Comparison of ENCODE assay signal across 26 cellular contexts in the genomic region with DNA sequence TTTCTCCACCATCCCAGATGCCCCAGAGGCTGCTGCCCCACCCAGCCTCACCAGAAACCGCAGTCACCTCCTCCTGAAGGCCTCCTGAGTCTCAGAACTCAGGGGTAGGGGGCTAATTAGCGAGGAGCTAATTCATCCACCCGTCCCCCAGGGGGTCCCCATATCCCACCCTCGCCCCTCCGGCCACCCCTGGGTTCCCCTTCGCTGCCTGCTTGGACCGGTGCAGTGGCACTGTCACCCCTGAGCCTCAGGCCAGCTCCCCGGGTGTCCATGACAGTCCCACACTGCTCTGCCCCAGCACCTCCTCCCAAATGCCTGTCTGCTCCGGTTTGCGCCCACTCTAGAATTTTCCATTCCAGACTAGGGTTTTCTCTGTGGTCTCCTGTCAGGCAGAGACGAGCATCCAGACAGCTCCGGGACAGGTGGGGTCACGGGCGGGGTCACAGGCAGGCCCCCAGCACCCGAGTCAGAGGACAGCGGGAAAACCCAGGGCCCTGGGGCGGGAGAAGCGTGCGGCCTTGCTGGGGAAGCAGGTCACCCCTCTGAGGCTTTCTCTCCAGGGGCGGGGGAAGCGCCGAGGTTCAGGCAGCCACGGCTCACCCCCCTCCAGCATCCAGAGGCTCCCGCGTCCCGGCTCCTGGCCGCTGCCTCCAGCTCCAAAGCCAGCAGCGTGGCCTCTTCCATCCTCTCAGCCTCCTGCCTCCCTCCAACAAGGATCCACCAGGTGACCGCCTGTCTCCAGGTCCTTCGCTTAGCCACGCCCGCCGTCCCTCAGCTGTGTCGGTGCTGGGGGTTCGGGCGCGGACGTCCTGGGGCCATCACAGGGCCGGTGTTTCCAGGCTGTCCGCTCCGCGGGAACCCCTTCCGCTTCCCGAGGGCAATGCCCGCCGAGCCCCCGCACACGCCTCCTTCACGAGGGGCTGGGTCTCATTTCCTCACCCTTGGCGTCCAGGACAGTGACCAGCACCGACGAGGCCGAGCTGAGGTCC. TPM values are rescaled to one million over a fixed set of nuclear protein-coding genes. Genes with fewer than 3 reads are reported as not detected.
DNase-seq lines count a peak whose midpoint lies in the region; ATAC-seq, FAIRE-seq and TF ChIP-seq lines count a peak whose summit lies in the region.
"Had no signal": no experiment of that assay in that cellular context is flagged by ENCODE, and none has a peak within 500 bp of the region (broad histone marks: within the 10 kb centered on the region; RNA-seq: fewer than 3 reads in every experiment).

No MANE protein-coding gene starts in this region.

- H3K36me3 Mint-ChIP-seq in activated naive CD8-positive, alpha-beta T cell treated with anti-CD3 and anti-CD28 coated beads, Interleukin-2, amount 50 U/mL, for 24 hours (ENCODE audit: low read depth): no peaks in the 10 kb centered on the region
- H3K36me3 Mint-ChIP-seq: activated naive CD4-positive, alpha-beta T cell treated with anti-CD3 and anti-CD28 coated beads, Interleukin-2, amount 50 U/mL, for 24 hours had no signal

- H3K4me3 Mint-ChIP-seq in activated naive CD8-positive, alpha-beta T cell treated with anti-CD3 and anti-CD28 coated beads, Interleukin-2, amount 50 U/mL, for 24 hours: no peak overlapping the region
- H3K4me3 Mint-ChIP-seq: activated naive CD4-positive, alpha-beta T cell treated with anti-CD3 and anti-CD28 coated beads, Interleukin-2, amount 50 U/mL, for 24 hours; activated T-cell treated with anti-CD3 and anti-CD28 coated beads, Interleukin-2, amount 50 U/mL, for 72 hours had no signal

- 86 to 88% methylated on average over 53 of the region's 53 CpGs for WGBS in heart right ventricle, 2 donors
- 85% methylated on average over 53 of the region's 53 CpGs for WGBS in right cardiac atrium

- ATAC-seq in heart right ventricle (peak in 1 of 8 donors; percentile 3), right cardiac atrium (no peak), RWPE2 (ENCODE audit: low read depth) (no peak), thoracic aorta (ENCODE audit: insufficient number of reproducible peaks, low FRiP score, low read depth) (no peak)
- ATAC-seq in activated naive CD8-positive, alpha-beta T cell treated with anti-CD3 and anti-CD28 coated beads, Interleukin-2, amount 50 U/mL, for 24 hours: no peak
- ATAC-seq: gastroesophageal sphincter had no signal

- H3K27ac ChIP-seq in heart right ventricle: peak overlapping the region in 2 of 10 donors; percentile 50 to 56
- no peak overlapping the region for H3K27ac ChIP-seq in right cardiac atrium (ENCODE audit: low read length)
- no peak overlapping the region for H3K27ac ChIP-seq in RWPE2 (ENCODE audit: poor library complexity, severe bottlenecking)
- H3K27ac ChIP-seq in kidney (ENCODE audit: low read depth in 2 of 2, low read length in 2 of 2): no peak overlapping the region
- no peak overlapping the region for H3K27ac ChIP-seq in thoracic aorta
- H3K27ac ChIP-seq: C4-2B, gastroesophageal sphincter, prostate gland had no signal

- H3K9me3 ChIP-seq in heart right ventricle (no peaks in the 10 kb centered on the region), right cardiac atrium (ENCODE audit: control insufficient read depth, low read length) (no peaks in the 10 kb centered on the region), RWPE2 (ENCODE audit: severe bottlenecking) (no peaks in the 10 kb centered on the region), kidney (ENCODE audit: control insufficient read depth in 1 of 2, low read length in 2 of 2) (no peaks in the 10 kb centered on the region), thoracic aorta (no peaks in the 10 kb centered on the region)
- H3K9me3 ChIP-seq: gastroesophageal sphincter, prostate gland had no signal

- H3K4me3 ChIP-seq in heart right ventricle (peak overlapping the region in 7 of 10 donors; percentile 5 to 49 (median 22)), right cardiac atrium (ENCODE audit: low read length) (no peak overlapping the region), RWPE2 (ENCODE audit: severe bottlenecking) (no peak overlapping the region), kidney (ENCODE audit: low read length in 2 of 2) (no peak overlapping the region), thoracic aorta (peak overlapping the region; percentile 7)
- H3K4me3 ChIP-seq: prostate gland had no signal

- no peaks in the 10 kb centered on the region for H3K27me3 Mint-ChIP-seq in activated naive CD8-positive, alpha-beta T cell treated with anti-CD3 and anti-CD28 coated beads, Interleukin-2, amount 50 U/mL, for 24 hours
- H3K27me3 Mint-ChIP-seq: activated naive CD4-positive, alpha-beta T cell treated with anti-CD3 and anti-CD28 coated beads, Interleukin-2, amount 50 U/mL, for 24 hours had no signal

- H3K27me3 ChIP-seq in heart right ventricle (no peaks in the 10 kb centered on the region), right cardiac atrium (ENCODE audit: control insufficient read depth, insufficient read depth) (no peaks in the 10 kb centered on the region), RWPE2 (ENCODE audit: insufficient read depth, poor library complexity, severe bottlenecking) (no peaks in the 10 kb centered on the region), thoracic aorta (replicated peaks; ENCODE audit: insufficient read depth) (no peaks in the 10 kb centered on the region)

- no peaks in the 10 kb centered on the region for H3K4me1 Mint-ChIP-seq in activated naive CD8-positive, alpha-beta T cell treated with anti-CD3 and anti-CD28 coated beads, Interleukin-2, amount 50 U/mL, for 24 hours
- H3K4me1 Mint-ChIP-seq: activated naive CD4-positive, alpha-beta T cell treated with anti-CD3 and anti-CD28 coated beads, Interleukin-2, amount 50 U/mL, for 24 hours had no signal

- H3K36me3 ChIP-seq in heart right ventricle: no peaks in the 10 kb centered on the region
- H3K36me3 ChIP-seq in RWPE2 (ENCODE audit: low read depth): no peaks in the 10 kb centered on the region
- H3K36me3 ChIP-seq in kidney (ENCODE audit: control insufficient read depth in 1 of 2, insufficient read depth in 2 of 2, low read length in 2 of 2): no peaks in the 10 kb centered on the region
- H3K36me3 ChIP-seq in thoracic aorta: no peaks in the 10 kb centered on the region
- H3K36me3 ChIP-seq: gastroesophageal sphincter, prostate gland had no signal

- H3K4me1 ChIP-seq in heart right ventricle (peaks cover 0 to 14% (median 6%) of the 10 kb centered on the region in 9 donors), right cardiac atrium (ENCODE audit: control insufficient read depth, insufficient read depth, low read length) (no peaks in the 10 kb centered on the region), RWPE2 (ENCODE audit: insufficient read depth, poor library complexity, severe bottlenecking) (no peaks in the 10 kb centered on the region), kidney (ENCODE audit: control insufficient read depth in 1 of 2, insufficient read depth in 1 of 2, low read depth in 1 of 2, low read length in 2 of 2) (no peaks in the 10 kb centered on the region), thoracic aorta (ENCODE audit: control insufficient read depth in 1 of 2, low read depth in 2 of 2) (no peaks in the 10 kb centered on the region)

- no peak for FAIRE-seq in kidney (lab: Jason Lieb, UNC)
- FAIRE-seq: A204.1, astrocyte, GM19239, small intestine, urothelium cell line had no signal

- TF ChIP-seq CTCF in heart right ventricle (IDR thresholded peaks at IDR 0.05) (no peak), RWPE2 (IDR thresholded peaks at IDR 0.05; ENCODE audit: poor library complexity, severe bottlenecking) (no peak), kidney (IDR thresholded peaks at IDR 0.05; ENCODE audit: borderline replicate concordance, extremely low read depth, insufficient read depth) (no peak), thoracic aorta (IDR thresholded peaks at IDR 0.05) (no peak)

- DNase-seq in heart right ventricle (no peak), right cardiac atrium (no peak), RWPE2 (ENCODE audit: low spot score) (peak; percentile 68), kidney (peak; percentile 65), thoracic aorta (ENCODE audit: low spot score) (no peak), NCI-H146 treated with DMSO at 0.1 percent for 48 hours (lab: John Stamatoyannopoulos, UW; ENCODE audit: unreplicated experiment) (no peak), NCI-H1048 (lab: John Stamatoyannopoulos, UW) (no peak)
- no peak for DNase-seq in activated naive CD8-positive, alpha-beta T cell treated with anti-CD3 and anti-CD28 coated beads, Interleukin-2, amount 50 U/mL, for 24 hours
- DNase-seq: cerebellar nuclear complex; DMS 273 treated with DMSO at 0.1 percent for 48 hours; effector CD4-positive, alpha-beta T cell; GOT3; small intestine had no signal

- H3K27ac Mint-ChIP-seq in activated naive CD8-positive, alpha-beta T cell treated with anti-CD3 and anti-CD28 coated beads, Interleukin-2, amount 50 U/mL, for 24 hours: no peak overlapping the region
- H3K27ac Mint-ChIP-seq: activated naive CD4-positive, alpha-beta T cell treated with anti-CD3 and anti-CD28 coated beads, Interleukin-2, amount 50 U/mL, for 24 hours; activated T-cell treated with anti-CD3 and anti-CD28 coated beads, Interleukin-2, amount 50 U/mL, for 72 hours had no signal

- no peaks in the 10 kb centered on the region for H3K9me3 Mint-ChIP-seq in activated naive CD8-positive, alpha-beta T cell treated with anti-CD3 and anti-CD28 coated beads, Interleukin-2, amount 50 U/mL, for 24 hours
- H3K9me3 Mint-ChIP-seq: activated naive CD4-positive, alpha-beta T cell treated with anti-CD3 and anti-CD28 coated beads, Interleukin-2, amount 50 U/mL, for 24 hours; activated T-cell treated with anti-CD3 and anti-CD28 coated beads, Interleukin-2, amount 50 U/mL, for 72 hours had no signal

- intact Hi-C loops in heart right ventricle (cut with DNase I) (loop anchor here in 2 of 10 donors (5.0 to 10.0 kb wide), 3 partner anchors 45 to 117 kb away; partner anchors contain the start of gene CLCN7 (in 1 of the 2)), right cardiac atrium (cut with DNase I) (no loop called here), kidney (cut with DNase I) (no loop called here)

- H3K9ac ChIP-seq in kidney (ENCODE audit: low read length in 2 of 2): no peak overlapping the region

RNA-seq across cellular contexts. Expression of gene PERCC1, which starts 3.1 kb away (rescaled TPM):
- total RNA-seq in heart right ventricle (under 1 TPM in 4 of 10 donors, not detected in 6; 0.32 to 0.61 (median 0.47) TPM), right cardiac atrium (under 1 TPM in 1 of 4 donors, not detected in 3; 0.26 TPM), kidney (not detected), thoracic aorta (not detected)
- polyA plus RNA-seq in heart right ventricle (under 1 TPM; 0.04 to 0.59 TPM), right cardiac atrium (0.18 TPM), kidney (ENCODE audit: insufficient read depth, low read depth, low replicate concordance) (not detected)
- total RNA-seq: astrocyte, HT-29, left lobe of liver had no signal
- polyA plus RNA-seq: esophagus, neural cell had no signal

RNA-seq across cellular contexts. Expression of gene UQCC4, which starts 7.2 kb away (rescaled TPM):
- 10 to 100 TPM in 9 of 10 donors, 1 to 10 TPM in 1; 7.8 to 14.9 (median 12.5) TPM for total RNA-seq in heart right ventricle
- polyA plus RNA-seq in heart right ventricle: 10 to 100 TPM in 1 of 2 donors, 1 to 10 TPM in 1; 9.0 to 30.5 TPM
- 10 to 100 TPM in 3 of 4 donors, 1 to 10 TPM in 1; 9.5 to 12.1 (median 11.5) TPM for total RNA-seq in right cardiac atrium
- 18.7 TPM for polyA plus RNA-seq in right cardiac atrium
- total RNA-seq in kidney: 13.8 TPM
- 27.1 TPM for polyA plus RNA-seq in kidney (ENCODE audit: insufficient read depth, low read depth, low replicate concordance)
- 10 to 100 TPM; 15.2 to 19.3 TPM for total RNA-seq in thoracic aorta

RNA-seq across cellular contexts. Expression of gene UNKL, which starts 13.3 kb away (rescaled TPM):
- total RNA-seq in heart right ventricle: 10 to 100 TPM in 7 of 10 donors, 1 to 10 TPM in 3; 6.8 to 20.4 (median 11.4) TPM
- polyA plus RNA-seq in heart right ventricle: 10 to 100 TPM in 1 of 2 donors, 1 to 10 TPM in 1; 3.3 to 11.6 TPM
- total RNA-seq in right cardiac atrium: 10 to 100 TPM in 3 of 4 donors, 1 to 10 TPM in 1; 6.3 to 16.4 (median 14.2) TPM
- 8.7 TPM for polyA plus RNA-seq in right cardiac atrium
- total RNA-seq in kidney: 26.0 TPM
- 5.5 TPM for polyA plus RNA-seq in kidney (ENCODE audit: insufficient read depth, low read depth, low replicate concordance)
- 10 to 100 TPM; 22.1 to 42.8 TPM for total RNA-seq in thoracic aorta

RNA-seq across cellular contexts. Expression of gene CCDC154, which starts 16.6 kb away (rescaled TPM):
- total RNA-seq in heart right ventricle: 1 to 10 TPM in 4 of 10 donors, under 1 TPM in 6; 0.17 to 2.7 (median 0.75) TPM
- polyA plus RNA-seq in heart right ventricle: 1 to 10 TPM in 1 of 2 donors, under 1 TPM in 1; 0.49 to 5.9 TPM
- total RNA-seq in right cardiac atrium: 1 to 10 TPM in 2 of 4 donors, under 1 TPM in 2; 0.39 to 1.8 (median 0.89) TPM
- polyA plus RNA-seq in right cardiac atrium: 0.50 TPM
- total RNA-seq in kidney: 2.8 TPM
- 1.8 TPM for polyA plus RNA-seq in kidney (ENCODE audit: insufficient read depth, low read depth, low replicate concordance)
- under 1 TPM; 0.63 to 0.81 TPM for total RNA-seq in thoracic aorta
- total RNA-seq: gastroesophageal sphincter, HT-29 had no signal

RNA-seq across cellular contexts. Expression of gene CLCN7, which starts 47.1 kb away (rescaled TPM):
- total RNA-seq in heart right ventricle (10 to 100 TPM; 29.9 to 60.1 (median 35.1) TPM), right cardiac atrium (10 to 100 TPM; 32.9 to 54.8 (median 49.0) TPM), kidney (92.5 TPM), thoracic aorta (10 to 100 TPM; 43.3 to 47.0 TPM)
- polyA plus RNA-seq in heart right ventricle (10 to 100 TPM; 29.5 to 60.6 TPM), right cardiac atrium (35.7 TPM), kidney (ENCODE audit: insufficient read depth, low read depth, low replicate concordance) (38.9 TPM)

Comparison
In these comparisons a context has a peak if more than half of its experiments do, and no peak if none do; other contexts are left out.
1. H3K4me3 ChIP-seq: peak in heart right ventricle (7 of 10) and thoracic aorta (single experiment); none in right cardiac atrium (single experiment), RWPE2 (single experiment) and kidney (0 of 2).
2. DNase-seq: peak in RWPE2 (single experiment) and kidney (single experiment); none in heart right ventricle (0 of 2), right cardiac atrium (0 of 3), thoracic aorta (single experiment), activated naive CD8-positive, alpha-beta T cell treated with anti-CD3 and anti-CD28 coated beads, Interleukin-2, amount 50 U/mL, for 24 hours (single experiment), NCI-H146 treated with DMSO at 0.1 percent for 48 hours (single experiment) and NCI-H1048 (single experiment).